Comparison of ENCODE assay signal across 18 cellular contexts in the genomic region with DNA sequence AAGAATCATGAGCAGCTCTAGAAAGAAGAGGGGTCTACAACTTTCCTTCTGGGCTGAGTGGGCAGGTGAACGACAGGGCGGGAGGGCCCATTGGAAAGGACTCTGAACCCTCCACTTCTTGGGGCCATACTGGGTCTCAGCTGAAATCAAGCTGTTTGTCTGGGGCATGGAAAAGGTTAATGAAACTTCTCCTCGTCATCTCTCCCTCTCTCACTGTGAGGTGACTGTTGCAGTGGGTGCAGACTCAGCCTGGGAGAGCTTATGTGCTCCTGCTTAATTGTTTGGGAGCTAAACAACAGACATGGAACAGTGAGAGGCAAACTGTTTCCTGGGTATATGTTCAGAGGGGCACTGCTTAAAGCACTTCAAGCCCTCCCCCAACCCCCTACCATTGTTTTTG.
DNase-seq lines count a peak whose midpoint lies in the region; ATAC-seq and TF ChIP-seq lines count a peak whose summit lies in the region.
"Had no signal": no experiment of that assay in that cellular context is flagged by ENCODE, and none has a peak within 500 bp of the region (broad histone marks: within the 10 kb centered on the region; RNA-seq: fewer than 3 reads in every experiment).

No MANE protein-coding gene starts in this region.

- no peaks in the 10 kb centered on the region for H3K79me2 ChIP-seq in PC-3 (ENCODE audit: low read length)

- CTCF ChIA-PET in CD8-positive, alpha-beta memory T cell (lab: Charles Lee): interaction anchor here (1.1 to 1.5 kb wide), 4 partner anchors 15 to 444 kb away, joined by 3 to 5 read pairs (median 4); no protein-coding TSS in a partner anchor
- CTCF ChIA-PET in PC-3 (lab: Charles Lee): no interaction called here

- no peaks in the 10 kb centered on the region for H4K20me1 ChIP-seq in PC-3 (ENCODE audit: low read length)

- no peaks in the 10 kb centered on the region for H3K27me3 ChIP-seq in CD8-positive, alpha-beta memory T cell (ENCODE audit: insufficient read depth, low read length, poor library complexity, severe bottlenecking)
- H3K27me3 ChIP-seq in PC-3 (ENCODE audit: low read length): no peaks in the 10 kb centered on the region
- H3K27me3 ChIP-seq: gastrocnemius medialis, SJSA1, tibial nerve had no signal

- no peak overlapping the region for H3K4me3 ChIP-seq in CD8-positive, alpha-beta memory T cell (ENCODE audit: low read length)
- H3K4me3 ChIP-seq in PC-3 (ENCODE audit: low read length): no peak overlapping the region
- H3K4me3 ChIP-seq: gastrocnemius medialis, SJSA1, tibial nerve had no signal

- no peak overlapping the region for H2AFZ ChIP-seq in PC-3 (ENCODE audit: low read length)

- POLR2A ChIA-PET in CD8-positive, alpha-beta memory T cell (lab: Charles Lee): interaction anchor here (0.7 to 0.8 kb wide), 2 partner anchors 121 to 441 kb away, joined by 3 to 11 read pairs; no protein-coding TSS in a partner anchor
- POLR2A ChIA-PET in PC-3 (lab: Charles Lee; ENCODE audit: unreplicated experiment): no interaction called here

- no peak for TF ChIP-seq CTCF in PC-3 (conservative IDR thresholded peaks at IDR 0.05; ENCODE audit: low read depth, low read length)

- H3K4me1 ChIP-seq in CD8-positive, alpha-beta memory T cell (ENCODE audit: insufficient read depth, low read length): peaks cover 64% of the 10 kb centered on the region
- H3K4me1 ChIP-seq in PC-3 (ENCODE audit: insufficient read depth, low read length): no peaks in the 10 kb centered on the region
- H3K4me1 ChIP-seq: gastrocnemius medialis, SJSA1, tibial nerve had no signal

- H3K27ac ChIP-seq in CD8-positive, alpha-beta memory T cell (ENCODE audit: low read depth, low read length): no peak overlapping the region
- H3K27ac ChIP-seq in PC-3 (ENCODE audit: low read length): no peak overlapping the region
- H3K27ac ChIP-seq: gastrocnemius medialis, SJSA1, tibial nerve had no signal

- no peak overlapping the region for H3K9ac ChIP-seq in PC-3 (ENCODE audit: low read length)

- H3F3A ChIP-seq in PC-3 (ENCODE audit: low read length, unreplicated experiment): no peaks in the 10 kb centered on the region

- H3K9me2 ChIP-seq in PC-3 (replicated peaks; ENCODE audit: low read length): no peaks in the 10 kb centered on the region

- H3K27me3 Mint-ChIP-seq in CD8-positive, alpha-beta memory T cell: peaks cover 0 to 2% of the 10 kb centered on the region in 2 donors
- no peaks in the 10 kb centered on the region for H3K27me3 Mint-ChIP-seq in effector memory CD8-positive, alpha-beta T cell
- no peaks in the 10 kb centered on the region for H3K27me3 Mint-ChIP-seq in stimulated activated naive CD8-positive, alpha-beta T cell treated with anti-CD3 and anti-CD28 coated beads, Interleukin-15, amount 100 ng/mL, for 72 hours
- H3K27me3 Mint-ChIP-seq: memory B cell had no signal

- no peak overlapping the region for H3K4me2 ChIP-seq in PC-3 (ENCODE audit: low read length)

- peaks cover 0 to 2% (median 0%) of the 10 kb centered on the region in 5 donors for H3K9me3 Mint-ChIP-seq in CD8-positive, alpha-beta memory T cell
- H3K9me3 Mint-ChIP-seq in effector memory CD8-positive, alpha-beta T cell: no peaks in the 10 kb centered on the region
- peaks cover 0 to 6% of the 10 kb centered on the region in 2 donors for H3K9me3 Mint-ChIP-seq in stimulated activated naive CD8-positive, alpha-beta T cell treated with anti-CD3 and anti-CD28 coated beads, Interleukin-15, amount 100 ng/mL, for 72 hours
- H3K9me3 Mint-ChIP-seq: memory B cell had no signal

- peaks cover 72 to 75% (median 74%) of the 10 kb centered on the region in 3 donors for H3K4me1 Mint-ChIP-seq in CD8-positive, alpha-beta memory T cell
- peaks cover 55 to 75% of the 10 kb centered on the region in 2 donors for H3K4me1 Mint-ChIP-seq in effector memory CD8-positive, alpha-beta T cell (ENCODE audit: low read depth in 2 of 2)
- H3K4me1 Mint-ChIP-seq in stimulated activated naive CD8-positive, alpha-beta T cell treated with anti-CD3 and anti-CD28 coated beads, Interleukin-15, amount 100 ng/mL, for 72 hours: peaks cover 56% of the 10 kb centered on the region

- peak overlapping the region; percentile 70 to 98 (median 92) for H3K27ac Mint-ChIP-seq in CD8-positive, alpha-beta memory T cell
- peak overlapping the region; percentile 58 to 92 for H3K27ac Mint-ChIP-seq in effector memory CD8-positive, alpha-beta T cell
- peak overlapping the region; percentile 36 to 91 for H3K27ac Mint-ChIP-seq in stimulated activated naive CD8-positive, alpha-beta T cell treated with anti-CD3 and anti-CD28 coated beads, Interleukin-15, amount 100 ng/mL, for 72 hours
- H3K27ac Mint-ChIP-seq: memory B cell had no signal

- H3K36me3 Mint-ChIP-seq in CD8-positive, alpha-beta memory T cell: peaks cover 0 to 20% (median 0%) of the 10 kb centered on the region in 3 donors
- no peaks in the 10 kb centered on the region for H3K36me3 Mint-ChIP-seq in effector memory CD8-positive, alpha-beta T cell (ENCODE audit: insufficient read depth)
- H3K36me3 Mint-ChIP-seq: memory B cell had no signal

- H3K9me3 ChIP-seq in CD8-positive, alpha-beta memory T cell (ENCODE audit: low read length): no peaks in the 10 kb centered on the region
- no peaks in the 10 kb centered on the region for H3K9me3 ChIP-seq in PC-3 (ENCODE audit: low read length)
- H3K9me3 ChIP-seq: gastrocnemius medialis, SJSA1, tibial nerve had no signal

- no peaks in the 10 kb centered on the region for H3K36me3 ChIP-seq in CD8-positive, alpha-beta memory T cell (ENCODE audit: insufficient read depth, low read length)
- no peaks in the 10 kb centered on the region for H3K36me3 ChIP-seq in PC-3 (ENCODE audit: low read depth, low read length)
- H3K36me3 ChIP-seq: gastrocnemius medialis, SJSA1, tibial nerve had no signal

- peak overlapping the region in 6 of 7 donors; percentile 67 to 87 (median 74) for H3K4me3 Mint-ChIP-seq in CD8-positive, alpha-beta memory T cell
- peak overlapping the region; percentile 58 to 66 for H3K4me3 Mint-ChIP-seq in effector memory CD8-positive, alpha-beta T cell
- H3K4me3 Mint-ChIP-seq in stimulated activated naive CD8-positive, alpha-beta T cell treated with anti-CD3 and anti-CD28 coated beads, Interleukin-15, amount 100 ng/mL, for 72 hours: peak overlapping the region in 1 of 2 donors; percentile 27
- H3K4me3 Mint-ChIP-seq: memory B cell had no signal

- DNase-seq in CD8-positive, alpha-beta memory T cell: no peak
- peak; percentile 94 for DNase-seq in NCI-H82 (lab: John Stamatoyannopoulos, UW)
- no peak for DNase-seq in effector memory CD8-positive, alpha-beta T cell
- DNase-seq in stimulated activated naive CD8-positive, alpha-beta T cell treated with anti-CD3 and anti-CD28 coated beads, Interleukin-15, amount 100 ng/mL, for 72 hours: no peak
- DNase-seq in PC-3: no peak
- DNase-seq: activated CD4-positive, CD25-positive, alpha-beta regulatory T cell; activated effector memory CD4-positive, alpha-beta T cell treated with Interleukin-2 at 50 U/mL for 16 hours; amniotic stem cell; Calu3; gastrocnemius medialis; kidney glomerular epithelial cell; stimulated activated CD4-positive, alpha-beta T cell treated with anti-CD3 and anti-CD28 coated beads, Interleukin-4, amount 100 ng/mL, for 4 hours had no signal

- no TSS peak for BruUV-seq in PC-3 (replicated peaks; lab: Mats Ljungman, UMichigan)

- ATAC-seq in effector memory CD8-positive, alpha-beta T cell (replicated peaks): no peak
- no peak for ATAC-seq in stimulated activated naive CD8-positive, alpha-beta T cell treated with anti-CD3 and anti-CD28 coated beads, Interleukin-15, amount 100 ng/mL, for 72 hours
- no peak for ATAC-seq in GM21423 (IDR thresholded peaks at IDR 0.05; ENCODE audit: unreplicated experiment)
- no peak for ATAC-seq in PC-3
- no peak for ATAC-seq in HG03095 (IDR thresholded peaks at IDR 0.05; ENCODE audit: unreplicated experiment)
- ATAC-seq: esophagus mucosa, gastrocnemius medialis had no signal

- intact Hi-C loops in PC-3 (cut with micrococcal nuclease): no loop called here
